ENCODE assay signal across 20 cellular contexts in the genomic region with DNA sequence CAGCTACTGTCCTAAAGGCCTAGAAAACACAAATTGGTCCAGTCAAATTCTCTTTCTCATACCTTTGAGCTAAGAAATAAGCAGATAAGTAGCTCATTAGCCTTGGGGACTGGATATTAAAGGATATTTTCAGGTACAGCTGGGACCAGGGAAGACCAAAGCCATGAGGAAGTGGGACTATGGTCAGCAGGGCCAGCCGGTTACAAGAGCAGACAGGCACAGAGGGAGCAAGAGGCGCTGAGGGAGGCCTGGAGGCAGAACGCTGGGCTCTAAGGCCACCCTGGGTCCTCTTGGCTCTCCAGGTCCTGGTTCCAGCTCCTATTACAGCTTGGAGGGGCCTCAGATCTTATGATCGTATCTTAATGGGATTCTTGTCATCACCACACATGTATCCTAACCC.
"Had no signal": no experiment of that assay in that cellular context is flagged by ENCODE, and none has a peak within 500 bp of the region (broad histone marks: within the 10 kb centered on the region; RNA-seq: fewer than 3 reads in every experiment).

No MANE protein-coding gene starts in this region.

- H3K9ac ChIP-seq: parathyroid adenoma had no signal

- H3K9me3 Mint-ChIP-seq: effector memory CD8-positive, alpha-beta T cell; immature natural killer cell; natural killer cell treated with Interleukin-12 subunit alpha and Interleukin-12 subunit beta and Interleukin-15 and Interleukin-18, amount 100 ng/mL, for 72 hours; stimulated activated memory B cell treated with anti-CD40 and anti-IgM and Interleukin-4, amounts not matched to agents 10 μg/mL and 1 μg/mL and 100 μg/mL, for 72 hours; stimulated activated naive CD8-positive, alpha-beta T cell treated with anti-CD3 and anti-CD28 coated beads, Interleukin-15, amount 100 ng/mL, for 72 hours had no signal

- H3K27ac ChIP-seq: epithelial cell of prostate, esophagus squamous epithelium, gastroesophageal sphincter, left ventricle myocardium inferior, lower lobe of right lung, parathyroid adenoma, prostate gland, right lobe of liver had no signal

- H3K27me3 ChIP-seq: esophagus squamous epithelium, gastroesophageal sphincter, right lobe of liver had no signal

- H3K4me1 Mint-ChIP-seq: immature natural killer cell; stimulated activated naive CD8-positive, alpha-beta T cell treated with anti-CD3 and anti-CD28 coated beads, Interleukin-15, amount 100 ng/mL, for 72 hours had no signal

- H3K36me3 Mint-ChIP-seq: immature natural killer cell; natural killer cell treated with Interleukin-12 subunit alpha and Interleukin-12 subunit beta and Interleukin-15 and Interleukin-18, amount 100 ng/mL, for 72 hours; stimulated activated memory B cell treated with anti-CD40 and anti-IgM and Interleukin-4, amounts not matched to agents 10 μg/mL and 1 μg/mL and 100 μg/mL, for 72 hours had no signal

- H3K27ac Mint-ChIP-seq: effector memory CD8-positive, alpha-beta T cell; immature natural killer cell; natural killer cell treated with Interleukin-12 subunit alpha and Interleukin-12 subunit beta and Interleukin-15 and Interleukin-18, amount 100 ng/mL, for 72 hours; stimulated activated memory B cell treated with anti-CD40 and anti-IgM and Interleukin-4, amounts not matched to agents 10 μg/mL and 1 μg/mL and 100 μg/mL, for 72 hours; stimulated activated naive CD8-positive, alpha-beta T cell treated with anti-CD3 and anti-CD28 coated beads, Interleukin-15, amount 100 ng/mL, for 72 hours had no signal

- H3K36me3 ChIP-seq: esophagus squamous epithelium, gastroesophageal sphincter, left ventricle myocardium inferior, lower lobe of right lung, prostate gland, right lobe of liver had no signal

- H3K4me3 Mint-ChIP-seq: effector memory CD8-positive, alpha-beta T cell; immature natural killer cell; natural killer cell treated with Interleukin-12 subunit alpha and Interleukin-12 subunit beta and Interleukin-15 and Interleukin-18, amount 100 ng/mL, for 72 hours; stimulated activated memory B cell treated with anti-CD40 and anti-IgM and Interleukin-4, amounts not matched to agents 10 μg/mL and 1 μg/mL and 100 μg/mL, for 72 hours; stimulated activated naive CD8-positive, alpha-beta T cell treated with anti-CD3 and anti-CD28 coated beads, Interleukin-15, amount 100 ng/mL, for 72 hours had no signal

- ATAC-seq: effector memory CD8-positive, alpha-beta T cell; gastroesophageal sphincter; lower lobe of right lung; right lobe of liver; stimulated activated memory B cell treated with anti-CD40 and anti-IgM and Interleukin-4, amounts not matched to agents 10 μg/mL and 1 μg/mL and 100 μg/mL, for 72 hours; stimulated activated naive CD8-positive, alpha-beta T cell treated with anti-CD3 and anti-CD28 coated beads, Interleukin-15, amount 100 ng/mL, for 72 hours had no signal

- H3K9me3 ChIP-seq: esophagus squamous epithelium, gastroesophageal sphincter, left ventricle myocardium inferior, lower lobe of right lung, prostate gland, right lobe of liver had no signal

- H3K4me3 ChIP-seq: esophagus squamous epithelium, gastroesophageal sphincter, left ventricle myocardium inferior, lower lobe of right lung, prostate gland, right lobe of liver had no signal

- H3K4me1 ChIP-seq: esophagus squamous epithelium, gastroesophageal sphincter, lower lobe of right lung, parathyroid adenoma, prostate gland had no signal

- DNase-seq: effector memory CD8-positive, alpha-beta T cell; esophagus squamous epithelium; glutamatergic neuron; immature natural killer cell; left cardiac atrium; left ventricle myocardium inferior; lower lobe of right lung; midbrain; retina; right lobe of liver; stimulated activated CD4-positive, alpha-beta T cell treated with anti-CD3 and anti-CD28 coated beads, Interleukin-4, amount 100 ng/mL, for 1 hour; stimulated activated CD8-positive, alpha-beta memory T cell treated with anti-CD3 and anti-CD28 coated beads, Interleukin-4, amount 100 ng/mL, for 48 hours; stimulated activated naive CD8-positive, alpha-beta T cell treated with anti-CD3 and anti-CD28 coated beads, Interleukin-15, amount 100 ng/mL, for 72 hours; trophoblast cell had no signal
